Comparison of ENCODE assay signal across 1 cellular context in the genomic region with DNA sequence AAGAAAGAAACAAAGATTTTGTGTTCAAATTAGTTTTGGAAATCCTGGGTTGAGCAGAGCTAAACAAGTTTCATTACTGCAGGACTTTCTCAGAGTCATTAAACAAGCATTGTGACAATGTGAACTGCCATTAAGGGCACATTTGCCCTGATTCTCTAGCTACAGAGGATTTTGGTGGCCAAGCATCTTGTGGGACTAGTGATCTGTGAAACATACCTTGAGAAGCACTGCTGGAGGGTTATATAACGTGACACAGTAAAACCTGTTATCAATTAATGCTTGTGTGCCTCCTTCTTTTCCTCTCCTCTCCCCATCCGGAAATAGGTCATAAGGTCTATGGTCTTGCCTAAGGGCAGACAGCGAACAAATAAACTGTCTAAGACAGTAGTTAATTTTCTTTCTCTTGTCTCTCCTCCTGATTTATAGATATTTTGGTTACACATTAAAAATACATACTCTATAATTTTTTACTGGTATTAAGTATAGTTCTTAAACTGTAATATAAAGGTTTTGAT.
TF ChIP-seq lines count a peak whose summit lies in the region.

No MANE protein-coding gene starts in this region.

TF ChIP-seq in K562, 482 proteins besides CTCF, POLR2A, EP300 and RAD21 (continued from another document):
- TF ChIP-seq, protein P1, sequence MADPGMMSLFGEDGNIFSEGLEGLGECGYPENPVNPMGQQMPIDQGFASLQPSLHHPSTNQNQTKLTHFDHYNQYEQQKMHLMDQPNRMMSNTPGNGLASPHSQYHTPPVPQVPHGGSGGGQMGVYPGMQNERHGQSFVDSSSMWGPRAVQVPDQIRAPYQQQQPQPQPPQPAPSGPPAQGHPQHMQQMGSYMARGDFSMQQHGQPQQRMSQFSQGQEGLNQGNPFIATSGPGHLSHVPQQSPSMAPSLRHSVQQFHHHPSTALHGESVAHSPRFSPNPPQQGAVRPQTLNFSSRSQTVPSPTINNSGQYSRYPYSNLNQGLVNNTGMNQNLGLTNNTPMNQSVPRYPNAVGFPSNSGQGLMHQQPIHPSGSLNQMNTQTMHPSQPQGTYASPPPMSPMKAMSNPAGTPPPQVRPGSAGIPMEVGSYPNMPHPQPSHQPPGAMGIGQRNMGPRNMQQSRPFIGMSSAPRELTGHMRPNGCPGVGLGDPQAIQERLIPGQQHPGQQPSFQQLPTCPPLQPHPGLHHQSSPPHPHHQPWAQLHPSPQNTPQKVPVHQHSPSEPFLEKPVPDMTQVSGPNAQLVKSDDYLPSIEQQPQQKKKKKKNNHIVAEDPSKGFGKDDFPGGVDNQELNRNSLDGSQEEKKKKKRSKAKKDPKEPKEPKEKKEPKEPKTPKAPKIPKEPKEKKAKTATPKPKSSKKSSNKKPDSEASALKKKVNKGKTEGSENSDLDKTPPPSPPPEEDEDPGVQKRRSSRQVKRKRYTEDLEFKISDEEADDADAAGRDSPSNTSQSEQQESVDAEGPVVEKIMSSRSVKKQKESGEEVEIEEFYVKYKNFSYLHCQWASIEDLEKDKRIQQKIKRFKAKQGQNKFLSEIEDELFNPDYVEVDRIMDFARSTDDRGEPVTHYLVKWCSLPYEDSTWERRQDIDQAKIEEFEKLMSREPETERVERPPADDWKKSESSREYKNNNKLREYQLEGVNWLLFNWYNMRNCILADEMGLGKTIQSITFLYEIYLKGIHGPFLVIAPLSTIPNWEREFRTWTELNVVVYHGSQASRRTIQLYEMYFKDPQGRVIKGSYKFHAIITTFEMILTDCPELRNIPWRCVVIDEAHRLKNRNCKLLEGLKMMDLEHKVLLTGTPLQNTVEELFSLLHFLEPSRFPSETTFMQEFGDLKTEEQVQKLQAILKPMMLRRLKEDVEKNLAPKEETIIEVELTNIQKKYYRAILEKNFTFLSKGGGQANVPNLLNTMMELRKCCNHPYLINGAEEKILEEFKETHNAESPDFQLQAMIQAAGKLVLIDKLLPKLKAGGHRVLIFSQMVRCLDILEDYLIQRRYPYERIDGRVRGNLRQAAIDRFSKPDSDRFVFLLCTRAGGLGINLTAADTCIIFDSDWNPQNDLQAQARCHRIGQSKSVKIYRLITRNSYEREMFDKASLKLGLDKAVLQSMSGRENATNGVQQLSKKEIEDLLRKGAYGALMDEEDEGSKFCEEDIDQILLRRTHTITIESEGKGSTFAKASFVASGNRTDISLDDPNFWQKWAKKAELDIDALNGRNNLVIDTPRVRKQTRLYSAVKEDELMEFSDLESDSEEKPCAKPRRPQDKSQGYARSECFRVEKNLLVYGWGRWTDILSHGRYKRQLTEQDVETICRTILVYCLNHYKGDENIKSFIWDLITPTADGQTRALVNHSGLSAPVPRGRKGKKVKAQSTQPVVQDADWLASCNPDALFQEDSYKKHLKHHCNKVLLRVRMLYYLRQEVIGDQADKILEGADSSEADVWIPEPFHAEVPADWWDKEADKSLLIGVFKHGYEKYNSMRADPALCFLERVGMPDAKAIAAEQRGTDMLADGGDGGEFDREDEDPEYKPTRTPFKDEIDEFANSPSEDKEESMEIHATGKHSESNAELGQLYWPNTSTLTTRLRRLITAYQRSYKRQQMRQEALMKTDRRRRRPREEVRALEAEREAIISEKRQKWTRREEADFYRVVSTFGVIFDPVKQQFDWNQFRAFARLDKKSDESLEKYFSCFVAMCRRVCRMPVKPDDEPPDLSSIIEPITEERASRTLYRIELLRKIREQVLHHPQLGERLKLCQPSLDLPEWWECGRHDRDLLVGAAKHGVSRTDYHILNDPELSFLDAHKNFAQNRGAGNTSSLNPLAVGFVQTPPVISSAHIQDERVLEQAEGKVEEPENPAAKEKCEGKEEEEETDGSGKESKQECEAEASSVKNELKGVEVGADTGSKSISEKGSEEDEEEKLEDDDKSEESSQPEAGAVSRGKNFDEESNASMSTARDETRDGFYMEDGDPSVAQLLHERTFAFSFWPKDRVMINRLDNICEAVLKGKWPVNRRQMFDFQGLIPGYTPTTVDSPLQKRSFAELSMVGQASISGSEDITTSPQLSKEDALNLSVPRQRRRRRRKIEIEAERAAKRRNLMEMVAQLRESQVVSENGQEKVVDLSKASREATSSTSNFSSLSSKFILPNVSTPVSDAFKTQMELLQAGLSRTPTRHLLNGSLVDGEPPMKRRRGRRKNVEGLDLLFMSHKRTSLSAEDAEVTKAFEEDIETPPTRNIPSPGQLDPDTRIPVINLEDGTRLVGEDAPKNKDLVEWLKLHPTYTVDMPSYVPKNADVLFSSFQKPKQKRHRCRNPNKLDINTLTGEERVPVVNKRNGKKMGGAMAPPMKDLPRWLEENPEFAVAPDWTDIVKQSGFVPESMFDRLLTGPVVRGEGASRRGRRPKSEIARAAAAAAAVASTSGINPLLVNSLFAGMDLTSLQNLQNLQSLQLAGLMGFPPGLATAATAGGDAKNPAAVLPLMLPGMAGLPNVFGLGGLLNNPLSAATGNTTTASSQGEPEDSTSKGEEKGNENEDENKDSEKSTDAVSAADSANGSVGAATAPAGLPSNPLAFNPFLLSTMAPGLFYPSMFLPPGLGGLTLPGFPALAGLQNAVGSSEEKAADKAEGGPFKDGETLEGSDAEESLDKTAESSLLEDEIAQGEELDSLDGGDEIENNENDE (IDR thresholded peaks at IDR 0.05; ENCODE audit: low read depth, low read length) = no peak
- no peak for TF ChIP-seq MYC (IDR thresholded peaks at IDR 0.05; ENCODE audit: low read depth, low read length)
- TF ChIP-seq MYC (CRISPR knock-in tag; IDR thresholded peaks at IDR 0.05; ENCODE audit: borderline replicate concordance, low read depth) = no peak
- TF ChIP-seq TEAD4 (IDR thresholded peaks at IDR 0.05; ENCODE audit: low read length) = no peak
- no peak for TF ChIP-seq TEAD4 (CRISPR knock-in tag; IDR thresholded peaks at IDR 0.05; ENCODE audit: borderline replicate concordance)
- no peak for TF ChIP-seq FOSL1 (tag; conservative IDR thresholded peaks at IDR 0.05)
- TF ChIP-seq GTF2F1 (IDR thresholded peaks at IDR 0.05; ENCODE audit: low read depth, low read length) = no peak
- TF ChIP-seq SIN3B (IDR thresholded peaks at IDR 0.05; ENCODE audit: low read depth) = no peak
- TF ChIP-seq ZKSCAN3 (CRISPR knock-in tag; IDR thresholded peaks at IDR 0.05) = no peak
- TF ChIP-seq ADNP (tag; IDR thresholded peaks at IDR 0.05) = no peak
- TF ChIP-seq MYBL2 (IDR thresholded peaks at IDR 0.05; ENCODE audit: low read depth) = no peak
- no peak for TF ChIP-seq MYBL2 (CRISPR knock-in tag; IDR thresholded peaks at IDR 0.05; ENCODE audit: borderline replicate concordance)
- TF ChIP-seq TCFL5 (CRISPR knock-in tag; conservative IDR thresholded peaks at IDR 0.05) = no peak
- TF ChIP-seq ZC3H11A (IDR thresholded peaks at IDR 0.05; ENCODE audit: low read depth, low read length) = no peak
- TF ChIP-seq ARID2 (IDR thresholded peaks at IDR 0.05) = no peak
- no peak for TF ChIP-seq HNRNPK (IDR thresholded peaks at IDR 0.05; ENCODE audit: low read depth, low read length, poor library complexity, severe bottlenecking)
- no peak for TF ChIP-seq ZKSCAN8 (CRISPR knock-in tag; IDR thresholded peaks at IDR 0.05)
- TF ChIP-seq RBM22 (IDR thresholded peaks at IDR 0.05; ENCODE audit: low read depth, low read length, poor library complexity, severe bottlenecking) = no peak
- TF ChIP-seq MEF2D (tag; conservative IDR thresholded peaks at IDR 0.05; ENCODE audit: low read depth) = no peak
- no peak for TF ChIP-seq PHB2 (IDR thresholded peaks at IDR 0.05; ENCODE audit: low read depth)
